In the genomic region with DNA sequence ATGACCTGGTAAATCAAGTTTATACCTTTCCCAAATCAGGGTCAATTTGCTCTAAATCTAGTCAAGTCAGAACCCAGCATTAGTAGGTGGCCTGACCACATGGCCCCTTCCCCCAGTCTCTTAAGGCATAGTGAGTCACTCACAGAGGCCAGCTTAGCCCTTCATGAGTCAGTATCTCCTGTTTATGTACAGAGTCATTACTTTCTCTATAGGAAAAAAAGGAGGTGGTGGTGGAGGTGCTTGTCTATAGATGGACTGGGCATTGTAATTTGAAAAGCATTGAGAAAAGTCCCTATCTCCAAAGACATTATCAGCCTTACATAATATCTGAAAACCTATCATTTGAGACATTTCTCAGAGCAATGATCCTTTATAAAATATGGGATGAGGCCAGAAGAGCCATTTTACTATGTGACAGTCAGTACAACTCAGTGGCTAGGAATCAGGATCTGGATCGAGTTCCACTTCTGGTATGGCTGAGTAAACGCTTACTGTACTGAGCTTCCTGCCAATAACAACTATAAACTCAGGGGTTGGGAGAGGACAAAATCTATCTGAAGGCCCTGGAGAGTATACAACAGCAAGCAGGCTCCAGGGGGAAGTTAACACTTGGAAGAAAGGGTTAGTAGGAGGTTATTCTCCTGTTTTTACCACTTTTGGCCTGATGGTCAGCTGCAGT, we compare ENCODE assay signal across 11 cellular contexts. TPM values are rescaled to one million over a fixed set of nuclear protein-coding genes. Genes with fewer than 3 reads are reported as not detected.
DNase-seq lines count a peak whose midpoint lies in the region; TF ChIP-seq lines count a peak whose summit lies in the region.
"Had no signal": no experiment of that assay in that cellular context is flagged by ENCODE, and none has a peak within 500 bp of the region (broad histone marks: within the 10 kb centered on the region; RNA-seq: fewer than 3 reads in every experiment).

No MANE protein-coding gene starts in this region.

- H3K27ac Mint-ChIP-seq in progenitor cell of endocrine pancreas: no peak overlapping the region
- H3K27ac Mint-ChIP-seq: CD4-positive, CD25-positive, alpha-beta regulatory T cell had no signal

- no peaks in the 10 kb centered on the region for H3K79me1 ChIP-seq in mesendoderm (ENCODE audit: low read length)

- H3K27me3 Mint-ChIP-seq in progenitor cell of endocrine pancreas: no peaks in the 10 kb centered on the region

- H2AK5ac ChIP-seq in mesendoderm (ENCODE audit: low read length): no peak overlapping the region

- peak overlapping the region; percentile 33 for H2AFZ ChIP-seq in fibroblast of lung (ENCODE audit: low read length)

- no peak for TF ChIP-seq EP300 in stomach (IDR thresholded peaks at IDR 0.05)

- H3K9me3 Mint-ChIP-seq in progenitor cell of endocrine pancreas (ENCODE audit: low read depth): peaks cover 23% of the 10 kb centered on the region

- peaks cover 1% of the 10 kb centered on the region for H3K36me3 Mint-ChIP-seq in progenitor cell of endocrine pancreas (ENCODE audit: insufficient read depth)

- H3K4me1 Mint-ChIP-seq in progenitor cell of endocrine pancreas (ENCODE audit: low read depth): peaks cover 2% of the 10 kb centered on the region

- DNase-seq in activated CD4-positive, alpha-beta T cell treated with anti-CD3 and anti-CD28 coated beads for 48 hours: peak; percentile 22
- DNase-seq in activated CD4-positive, alpha-beta T cell treated with anti-CD3 and anti-CD28 coated beads, Interleukin-2, amount 50 U/mL, for 4 hours: no peak
- DNase-seq in RPMI7951 (ENCODE audit: low read depth) (peak; percentile 96), fibroblast of lung (ENCODE audit: low read depth in 2 of 2) (peak; percentile 98 to 100), stomach (no peak), SK-N-DZ (ENCODE audit: low spot score) (no peak), progenitor cell of endocrine pancreas (ENCODE audit: low spot score, unreplicated experiment) (no peak), mesendoderm (no peak)
- DNase-seq: CD4-positive, CD25-positive, alpha-beta regulatory T cell; left cardiac atrium; Right ventricle myocardium superior had no signal

- H3K4me2 ChIP-seq in fibroblast of lung (ENCODE audit: extremely low read depth, insufficient read depth, low read length) (peak overlapping the region; percentile 39), mesendoderm (ENCODE audit: low read length) (no peak overlapping the region)

- no peak overlapping the region for H3K4me3 Mint-ChIP-seq in progenitor cell of endocrine pancreas (ENCODE audit: low read depth)
- H3K4me3 Mint-ChIP-seq: CD4-positive, CD25-positive, alpha-beta regulatory T cell had no signal

- no peaks in the 10 kb centered on the region for H4K20me1 ChIP-seq in fibroblast of lung (ENCODE audit: control insufficient read depth, extremely low read depth, insufficient read depth, low read length)

- H3K79me2 ChIP-seq in fibroblast of lung (ENCODE audit: control insufficient read depth, insufficient read depth, low read length): no peaks in the 10 kb centered on the region
- H3K79me2 ChIP-seq in mesendoderm (ENCODE audit: control insufficient read depth, insufficient read depth, low read length): no peaks in the 10 kb centered on the region

- no peak overlapping the region for H4K8ac ChIP-seq in mesendoderm (ENCODE audit: low read depth, low read length)

- H3K4ac ChIP-seq in mesendoderm (ENCODE audit: low read depth, low read length): no peak overlapping the region

- H3K18ac ChIP-seq in mesendoderm (ENCODE audit: low read length): no peak overlapping the region

- TF ChIP-seq CTCF in fibroblast of lung (conservative IDR thresholded peaks at IDR 0.05 in 1 of 2, IDR thresholded peaks at IDR 0.05 in 1 of 2; ENCODE audit: low read depth in 1 of 2, low read length in 2 of 2) (no peak), stomach (IDR thresholded peaks at IDR 0.05) (no peak), progenitor cell of endocrine pancreas (IDR thresholded peaks at IDR 0.05; ENCODE audit: unreplicated experiment) (no peak)

- H3K9me3 ChIP-seq in fibroblast of lung (ENCODE audit: control insufficient read depth, insufficient read depth, low read depth, low read length) (no peaks in the 10 kb centered on the region), stomach (peaks cover 0 to 16% (median 9%) of the 10 kb centered on the region in 4 donors)

- WGBS in stomach, 5 donors: 16 to 46% (median 41%) methylated on average over 1 to 2 of the region's 2 CpGs
- WGBS in mesendoderm (ENCODE audit: extremely low coverage, insufficient coverage, low lambda C conversion rate): no CpG with 5 or more reads among the region's 2 CpGs

- no peak overlapping the region for H2BK5ac ChIP-seq in mesendoderm (ENCODE audit: low read length)

- H3K36me3 ChIP-seq in fibroblast of lung (ENCODE audit: control insufficient read depth, insufficient read depth, low read length) (no peaks in the 10 kb centered on the region), stomach (no peaks in the 10 kb centered on the region), mesendoderm (ENCODE audit: control insufficient read depth, insufficient read depth, low read length) (no peaks in the 10 kb centered on the region)

- H3K27me3 ChIP-seq in fibroblast of lung (ENCODE audit: control insufficient read depth, insufficient read depth, low read length): no peaks in the 10 kb centered on the region
- H3K27me3 ChIP-seq in stomach: no peaks in the 10 kb centered on the region
- no peaks in the 10 kb centered on the region for H3K27me3 ChIP-seq in mesendoderm (ENCODE audit: insufficient read depth, low read length, poor library complexity)

- intact Hi-C loops in stomach (cut with DNase I; ENCODE audit: low total_unique reads): no loop called here

- H3K23ac ChIP-seq in mesendoderm (ENCODE audit: low read length): no peak overlapping the region

- peak overlapping the region; percentile 18 for H3K9ac ChIP-seq in fibroblast of lung (ENCODE audit: insufficient read depth, low read length)
- H3K9ac ChIP-seq in mesendoderm (ENCODE audit: low read length): no peak overlapping the region

- no peak overlapping the region for H3K56ac ChIP-seq in mesendoderm (ENCODE audit: low read length)

- no peak overlapping the region for H4K5ac ChIP-seq in mesendoderm (ENCODE audit: low read length)

- peak overlapping the region; percentile 95 for H3K27ac ChIP-seq in fibroblast of lung (ENCODE audit: insufficient read depth, low read length)
- H3K27ac ChIP-seq in stomach: peak overlapping the region in 3 of 5 donors; percentile 27 to 58 (median 38)
- no peak overlapping the region for H3K27ac ChIP-seq in mesendoderm (ENCODE audit: low read depth, low read length)

- TF ChIP-seq POLR2A in stomach (IDR thresholded peaks at IDR 0.05): no peak

- H2BK15ac ChIP-seq in mesendoderm (replicated peaks; ENCODE audit: low read depth): no peak overlapping the region

- peaks cover 14% of the 10 kb centered on the region for H3K4me1 ChIP-seq in fibroblast of lung (ENCODE audit: control insufficient read depth, extremely low read depth, insufficient read depth, low read length)
- no peaks in the 10 kb centered on the region for H3K4me1 ChIP-seq in stomach
- H3K4me1 ChIP-seq in mesendoderm (ENCODE audit: control insufficient read depth, low read depth, low read length): no peaks in the 10 kb centered on the region

- H2BK120ac ChIP-seq in mesendoderm (ENCODE audit: low read depth, low read length): no peak overlapping the region

- H3K4me3 ChIP-seq in fibroblast of lung (replicated peaks in 1 of 4; ENCODE audit: control extremely low read depth in 1 of 4, insufficient read depth in 1 of 4, low read depth in 3 of 4, low read length in 4 of 4) (peak overlapping the region in 1 of 4 experiments; percentile 12), stomach (no peak overlapping the region), mesendoderm (ENCODE audit: low read length) (no peak overlapping the region)

RNA-seq across cellular contexts. Expression of a gene that starts 22.5 kb away (rescaled TPM):
- total RNA-seq in RPMI7951 (2014; rRNA removed; shearing (Covaris generic)): 49.3 and 65.7 TPM in 2 replicates
- total RNA-seq in fibroblast of lung (0.51 and 1.5 TPM in 2 replicates), stomach (1 to 10 TPM in 1 of 5 donors, under 1 TPM in 1, not detected in 3; 0.92 to 5.5 TPM), progenitor cell of endocrine pancreas (not detected in 2 replicates)
- polyA plus RNA-seq in fibroblast of lung (0.19 and 0.99 TPM in 2 replicates), stomach (under 1 TPM; 0.10 to 0.76 (median 0.25) TPM)
- polyA plus RNA-seq in fibroblast of lung (2012): 0.24 and 1.2 TPM in 2 replicates
- 0.52 TPM in 1 of 2 replicates, not detected in the other for polyA minus RNA-seq in fibroblast of lung (ENCODE audit: low replicate concordance)
- polyA plus RNA-seq in SK-N-DZ (2014; cell fraction: cytosol; rRNA removed): not detected in 2 replicates
- polyA plus RNA-seq in SK-N-DZ (2014; cell fraction: nucleus; rRNA removed): not detected in 2 replicates
- 0.17 TPM for polyA plus RNA-seq in mesendoderm (2013, experiment 1 of 2)
- 0.21 TPM for polyA plus RNA-seq in mesendoderm (2013, experiment 2 of 2)
- total RNA-seq: CD4-positive, CD25-positive, alpha-beta regulatory T cell; Right ventricle myocardium superior had no signal

Comparison
In these comparisons a context has a peak if more than half of its experiments do, and no peak if none do; other contexts are left out.
1. DNase-seq: peak in activated CD4-positive, alpha-beta T cell treated with anti-CD3 and anti-CD28 coated beads for 48 hours (single experiment), RPMI7951 (single experiment) and fibroblast of lung (2 of 2); none in activated CD4-positive, alpha-beta T cell treated with anti-CD3 and anti-CD28 coated beads, Interleukin-2, amount 50 U/mL, for 4 hours (0 of 2), stomach (single experiment), SK-N-DZ (single experiment), progenitor cell of endocrine pancreas (single experiment) and mesendoderm (single experiment).